ENCODE assay signal across 9 cellular contexts in genomic region chr4:108683479-108683878, GRCh38. TPM values are rescaled to one million over a fixed set of nuclear protein-coding genes. Genes with fewer than 3 reads are reported as not detected.
DNase-seq lines count a peak whose midpoint lies in the region; ATAC-seq and TF ChIP-seq lines count a peak whose summit lies in the region.
"Had no signal": no experiment of that assay in that cellular context is flagged by ENCODE, and none has a peak within 500 bp of the region (broad histone marks: within the 10 kb centered on the region; RNA-seq: fewer than 3 reads in every experiment).

No MANE protein-coding gene starts in this region.

- no peak overlapping the region for H3K27ac ChIP-seq in OCI-LY3 (ENCODE audit: low read length)

- H3K4me1 Mint-ChIP-seq in activated T-cell treated with anti-CD3 and anti-CD28 coated beads, Interleukin-2, amount 50 U/mL, for 4 hours (ENCODE audit: low read depth): no peaks in the 10 kb centered on the region

- no peak overlapping the region for H3K4me3 ChIP-seq in OCI-LY3 (ENCODE audit: low read length)

- no peak for ATAC-seq in activated T-cell treated with anti-CD3 and anti-CD28 coated beads, Interleukin-2, amount 50 U/mL, for 4 hours

- no peaks in the 10 kb centered on the region for H4K20me1 ChIP-seq in OCI-LY3 (ENCODE audit: insufficient read depth, low read length)

- no peak overlapping the region for H3K4me2 ChIP-seq in OCI-LY3 (ENCODE audit: low read length)

- no peaks in the 10 kb centered on the region for H3K9me3 ChIP-seq in OCI-LY3 (ENCODE audit: insufficient read depth, low read length)

- H3K4me1 ChIP-seq in OCI-LY3 (ENCODE audit: low read length): no peaks in the 10 kb centered on the region

- H3K9me3 Mint-ChIP-seq in activated T-cell treated with anti-CD3 and anti-CD28 coated beads, Interleukin-2, amount 50 U/mL, for 4 hours: no peaks in the 10 kb centered on the region

- no peak overlapping the region for H2AFZ ChIP-seq in OCI-LY3 (ENCODE audit: low read depth, low read length)

- H3K4me3 Mint-ChIP-seq in activated T-cell treated with anti-CD3 and anti-CD28 coated beads, Interleukin-2, amount 50 U/mL, for 4 hours: no peak overlapping the region

- H3K79me2 ChIP-seq in OCI-LY3 (ENCODE audit: low read length): no peaks in the 10 kb centered on the region

- no peaks in the 10 kb centered on the region for H3K27me3 ChIP-seq in OCI-LY3 (ENCODE audit: low read depth, low read length)

- peak; percentile 56 for DNase-seq in NCI-H82 (lab: John Stamatoyannopoulos, UW)
- DNase-seq in NCI-H82 treated with DMSO at 0.1 percent for 48 hours (lab: John Stamatoyannopoulos, UW; ENCODE audit: unreplicated experiment): no peak
- peak; percentile 70 for DNase-seq in fibroblast of peridontal ligament (ENCODE audit: extremely low read depth)
- DNase-seq in stromal cell of bone marrow (ENCODE audit: low read depth): peak; percentile 11
- no peak for DNase-seq in activated T-cell treated with anti-CD3 and anti-CD28 coated beads, Interleukin-2, amount 50 U/mL, for 4 hours
- DNase-seq in activated CD4-positive, CD25-positive, alpha-beta regulatory T cell (lab: John Stamatoyannopoulos, UW): no peak
- DNase-seq in activated CD4-positive, alpha-beta T cell treated with anti-CD3 and anti-CD28 coated beads, Interleukin-2, amount 50 U/mL, for 4 hours: no peak
- DNase-seq: activated CD8-positive, alpha-beta memory T cell treated with anti-CD3 and anti-CD28 coated beads, Interleukin-2, amount 50 U/mL, for 48 hours had no signal

- no peaks in the 10 kb centered on the region for H3K27me3 Mint-ChIP-seq in activated T-cell treated with anti-CD3 and anti-CD28 coated beads, Interleukin-2, amount 50 U/mL, for 4 hours (ENCODE audit: low read depth)

- no peaks in the 10 kb centered on the region for H3K36me3 ChIP-seq in OCI-LY3 (replicated peaks; ENCODE audit: low read depth, low read length)

- peaks cover 2% of the 10 kb centered on the region for H3K36me3 Mint-ChIP-seq in activated T-cell treated with anti-CD3 and anti-CD28 coated beads, Interleukin-2, amount 50 U/mL, for 4 hours (ENCODE audit: insufficient read depth)

- TF ChIP-seq CTCF in OCI-LY3 (IDR thresholded peaks at IDR 0.05; ENCODE audit: low read depth, low read length): peak; percentile 58

- H3K9ac ChIP-seq in OCI-LY3 (ENCODE audit: low read length): no peak overlapping the region

RNA-seq across cellular contexts. Expression of gene OSTC, which starts 33.1 kb away (rescaled TPM):
- total RNA-seq in activated T-cell treated with anti-CD3 and anti-CD28 coated beads, Interleukin-2, amount 50 U/mL, for 4 hours: 100 to 1,000 TPM; 101 to 105 (median 103) TPM

Comparison
In these comparisons a context has a peak if more than half of its experiments do, and no peak if none do; other contexts are left out.
1. DNase-seq: peak in NCI-H82 (single experiment), fibroblast of peridontal ligament (single experiment) and stromal cell of bone marrow (single experiment); none in NCI-H82 treated with DMSO at 0.1 percent for 48 hours (single experiment), activated T-cell treated with anti-CD3 and anti-CD28 coated beads, Interleukin-2, amount 50 U/mL, for 4 hours (single experiment), activated CD4-positive, CD25-positive, alpha-beta regulatory T cell (0 of 4) and activated CD4-positive, alpha-beta T cell treated with anti-CD3 and anti-CD28 coated beads, Interleukin-2, amount 50 U/mL, for 4 hours (0 of 2).